Comparison of ENCODE assay signal across 1 cellular context in the genomic region with DNA sequence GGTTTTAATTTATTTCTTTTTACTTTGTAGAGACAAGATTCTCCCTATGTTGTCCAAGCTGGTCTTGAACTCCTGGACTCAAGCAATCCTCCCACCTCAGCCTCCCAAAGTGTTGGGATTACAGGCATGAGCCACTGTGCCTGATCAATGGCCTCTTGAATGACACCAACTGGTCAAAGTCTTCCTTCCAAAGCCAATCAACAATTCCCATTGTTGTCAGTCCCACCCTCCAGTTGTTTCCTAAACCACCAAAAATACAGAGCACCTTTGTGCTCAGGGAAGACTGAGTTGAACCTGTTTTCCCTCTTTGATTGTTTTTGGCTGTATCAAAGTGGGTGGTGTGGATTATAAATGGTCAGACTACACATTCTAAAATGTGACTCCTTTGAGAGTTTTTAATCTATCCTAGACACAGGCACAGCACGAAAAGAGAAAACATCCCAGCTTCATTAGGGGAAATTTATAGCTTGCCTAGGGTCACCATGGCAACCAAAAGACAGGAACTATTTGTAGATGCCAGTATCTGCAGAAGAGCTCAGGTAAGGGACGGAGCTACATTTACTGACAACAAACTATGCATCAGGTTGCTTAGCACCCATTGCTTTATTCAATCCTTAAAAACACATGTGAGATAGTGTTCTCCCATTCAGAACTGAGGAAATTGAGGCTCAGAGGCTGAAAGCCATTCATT.
TF ChIP-seq lines count a peak whose summit lies in the region.

No MANE protein-coding gene starts in this region.

TF ChIP-seq in K562, 482 proteins besides CTCF, POLR2A, EP300 and RAD21:
- TF ChIP-seq RNF2 (IDR thresholded peaks at IDR 0.05): no peak
- no peak for TF ChIP-seq NUFIP1 (IDR thresholded peaks at IDR 0.05; ENCODE audit: partially characterized antibody)
- TF ChIP-seq, protein P1, sequence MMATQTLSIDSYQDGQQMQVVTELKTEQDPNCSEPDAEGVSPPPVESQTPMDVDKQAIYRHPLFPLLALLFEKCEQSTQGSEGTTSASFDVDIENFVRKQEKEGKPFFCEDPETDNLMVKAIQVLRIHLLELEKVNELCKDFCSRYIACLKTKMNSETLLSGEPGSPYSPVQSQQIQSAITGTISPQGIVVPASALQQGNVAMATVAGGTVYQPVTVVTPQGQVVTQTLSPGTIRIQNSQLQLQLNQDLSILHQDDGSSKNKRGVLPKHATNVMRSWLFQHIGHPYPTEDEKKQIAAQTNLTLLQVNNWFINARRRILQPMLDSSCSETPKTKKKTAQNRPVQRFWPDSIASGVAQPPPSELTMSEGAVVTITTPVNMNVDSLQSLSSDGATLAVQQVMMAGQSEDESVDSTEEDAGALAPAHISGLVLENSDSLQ (IDR thresholded peaks at IDR 0.05): peak; percentile 37; the same call in 1 of the 2 replicates
- peak; percentile 87 for TF ChIP-seq RFX1 (IDR thresholded peaks at IDR 0.05)
- TF ChIP-seq, protein P2, sequence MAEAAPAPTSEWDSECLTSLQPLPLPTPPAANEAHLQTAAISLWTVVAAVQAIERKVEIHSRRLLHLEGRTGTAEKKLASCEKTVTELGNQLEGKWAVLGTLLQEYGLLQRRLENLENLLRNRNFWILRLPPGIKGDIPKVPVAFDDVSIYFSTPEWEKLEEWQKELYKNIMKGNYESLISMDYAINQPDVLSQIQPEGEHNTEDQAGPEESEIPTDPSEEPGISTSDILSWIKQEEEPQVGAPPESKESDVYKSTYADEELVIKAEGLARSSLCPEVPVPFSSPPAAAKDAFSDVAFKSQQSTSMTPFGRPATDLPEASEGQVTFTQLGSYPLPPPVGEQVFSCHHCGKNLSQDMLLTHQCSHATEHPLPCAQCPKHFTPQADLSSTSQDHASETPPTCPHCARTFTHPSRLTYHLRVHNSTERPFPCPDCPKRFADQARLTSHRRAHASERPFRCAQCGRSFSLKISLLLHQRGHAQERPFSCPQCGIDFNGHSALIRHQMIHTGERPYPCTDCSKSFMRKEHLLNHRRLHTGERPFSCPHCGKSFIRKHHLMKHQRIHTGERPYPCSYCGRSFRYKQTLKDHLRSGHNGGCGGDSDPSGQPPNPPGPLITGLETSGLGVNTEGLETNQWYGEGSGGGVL (CRISPR knock-in tag; IDR thresholded peaks at IDR 0.05): no peak
- TF ChIP-seq ZNF57 (CRISPR knock-in tag; IDR thresholded peaks at IDR 0.05): no peak
